21 cellular contexts compared by ENCODE assay signal in the genomic region with DNA sequence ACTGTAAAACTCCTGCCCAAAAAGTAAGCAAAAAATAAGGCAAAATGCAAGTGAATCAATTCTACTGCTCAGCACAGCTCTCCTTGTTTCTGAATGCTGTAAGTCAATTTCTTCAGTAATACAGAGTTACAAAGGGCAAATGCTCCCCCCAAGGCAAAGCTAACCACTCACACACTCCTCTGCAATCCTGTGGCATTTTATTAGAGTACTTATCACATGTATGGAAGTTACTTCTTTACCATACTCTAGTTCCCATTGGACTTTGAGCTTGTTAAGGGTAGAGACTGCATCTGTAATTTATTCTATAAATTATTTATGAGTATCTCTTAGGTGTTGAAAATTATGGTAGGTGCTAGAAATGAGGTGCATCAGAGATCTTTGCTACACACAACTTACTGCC.
"Had no signal": no experiment of that assay in that cellular context is flagged by ENCODE, and none has a peak within 500 bp of the region (broad histone marks: within the 10 kb centered on the region; RNA-seq: fewer than 3 reads in every experiment).

No MANE protein-coding gene starts in this region.

- H3K9me3 Mint-ChIP-seq: activated CD4-positive, alpha-beta memory T cell treated with anti-CD3 and anti-CD28 coated beads, Interleukin-2, amount 10 ng/mL, durations not matched to agents 7 days and 5 days; activated naive CD4-positive, alpha-beta T cell treated with anti-CD3 and anti-CD28 coated beads for 36 hours; activated T-helper 1 cell treated with anti-CD3 and anti-CD28 coated beads, Interleukin-12 subunit alpha, Interleukin-12 subunit beta, Interleukin-2, Interleukin-4 antibody, amounts not matched to agents 30 ng/mL and 10 ng/mL and 1 ng/mL, durations not matched to agents 14 hours and 24 hours and 36 hours had no signal

- H3K27me3 Mint-ChIP-seq: activated CD4-positive, alpha-beta memory T cell treated with anti-CD3 and anti-CD28 coated beads, Interleukin-2, amount 10 ng/mL, durations not matched to agents 7 days and 5 days; activated naive CD8-positive, alpha-beta T cell had no signal

- H3K4me3 ChIP-seq: cardiac muscle cell had no signal

- H3K27ac ChIP-seq: brain microvascular endothelial cell, cardiac muscle cell, VCaP had no signal

- DNase-seq: activated CD4-positive, alpha-beta memory T cell treated with anti-CD3 and anti-CD28 coated beads, Interleukin-2, amount 10 ng/mL, durations not matched to agents 7 days and 5 days; activated CD4-positive, alpha-beta T cell treated with anti-CD3 and anti-CD28 coated beads, Interleukin-2, amount 50 U/mL, for 1 hour; activated CD4-positive, CD25-positive, alpha-beta regulatory T cell; activated CD8-positive, alpha-beta memory T cell treated with anti-CD3 and anti-CD28 coated beads, Interleukin-2, amount 50 U/mL, for 4 hours; activated gamma-delta T cell; activated naive CD4-positive, alpha-beta T cell treated with anti-CD3 and anti-CD28 coated beads for 36 hours; brain microvascular endothelial cell; MM.1S; NCI-H1105; NCI-H1436; NCI-H1694 treated with DMSO at 0.1 percent for 48 hours; NCI-H2029 treated with DMSO at 0.1 percent for 48 hours; NCI-H345; NCI-H510A; NCI-H526 treated with DMSO at 0.1 percent for 48 hours; NCI-H82; SIG-M5 had no signal

- H3K27me3 ChIP-seq: brain microvascular endothelial cell, cardiac muscle cell had no signal

- H3K27ac Mint-ChIP-seq: activated CD4-positive, alpha-beta memory T cell treated with anti-CD3 and anti-CD28 coated beads, Interleukin-2, amount 10 ng/mL, durations not matched to agents 7 days and 5 days; activated naive CD4-positive, alpha-beta T cell treated with anti-CD3 and anti-CD28 coated beads for 36 hours; activated T-helper 1 cell treated with anti-CD3 and anti-CD28 coated beads, Interleukin-12 subunit alpha, Interleukin-12 subunit beta, Interleukin-2, Interleukin-4 antibody, amounts not matched to agents 30 ng/mL and 10 ng/mL and 1 ng/mL, durations not matched to agents 14 hours and 24 hours and 36 hours had no signal

- H3K4me3 Mint-ChIP-seq: activated CD4-positive, alpha-beta memory T cell treated with anti-CD3 and anti-CD28 coated beads, Interleukin-2, amount 10 ng/mL, durations not matched to agents 7 days and 5 days; activated naive CD4-positive, alpha-beta T cell treated with anti-CD3 and anti-CD28 coated beads for 36 hours; activated naive CD8-positive, alpha-beta T cell; activated T-helper 1 cell treated with anti-CD3 and anti-CD28 coated beads, Interleukin-12 subunit alpha, Interleukin-12 subunit beta, Interleukin-2, Interleukin-4 antibody, amounts not matched to agents 30 ng/mL and 10 ng/mL and 1 ng/mL, durations not matched to agents 14 hours and 24 hours and 36 hours had no signal
